Comparison of ENCODE assay signal across 8 cellular contexts in genomic region chr6:130282234-130282995, GRCh38. TPM values are rescaled to one million over a fixed set of nuclear protein-coding genes. Genes with fewer than 3 reads are reported as not detected.
A peak's percentile ranks its signal among the peaks of the same experiment; 100 is the strongest.
DNase-seq lines count a peak whose midpoint lies in the region; ATAC-seq and TF ChIP-seq lines count a peak whose summit lies in the region.

No MANE protein-coding gene starts in this region.

- H3K4me1 Mint-ChIP-seq in MCF 10A (ENCODE audit: insufficient read depth, unreplicated experiment) (no peaks in the 10 kb centered on the region), WTC11 (peaks cover 16% of the 10 kb centered on the region)

- ATAC-seq in HG03064 (IDR thresholded peaks at IDR 0.05; ENCODE audit: low read depth, unreplicated experiment) (peak; percentile 87), WTC11 (peak; percentile 78), mucosa of descending colon (peak; percentile 50), GM18907 (IDR thresholded peaks at IDR 0.05; ENCODE audit: unreplicated experiment) (no peak), gastroesophageal sphincter (no peak)

- H3K36me3 Mint-ChIP-seq in MCF 10A (ENCODE audit: insufficient read depth, unreplicated experiment) (no peaks in the 10 kb centered on the region), WTC11 (peaks cover 14% of the 10 kb centered on the region)

- 59% methylated on average over 2 of the region's 2 CpGs for WGBS in suprapubic skin
- WGBS in gastroesophageal sphincter (ENCODE audit: low coverage in 1 of 2), 2 donors, result 50 to 100% methylated on average over 1 to 2 of the region's 2 CpGs

- H3K27me3 Mint-ChIP-seq in MCF 10A (ENCODE audit: insufficient read depth, unreplicated experiment) (no peaks in the 10 kb centered on the region), WTC11 (ENCODE audit: low read depth) (no peaks in the 10 kb centered on the region)

- H3K4me1 ChIP-seq in breast epithelium (no peaks in the 10 kb centered on the region), mucosa of descending colon (ENCODE audit: low read depth) (no peaks in the 10 kb centered on the region), suprapubic skin (no peaks in the 10 kb centered on the region), gastroesophageal sphincter (no peaks in the 10 kb centered on the region)

- POLR2A ChIA-PET in MCF 10A (lab: Yijun Ruan, JAX), result interaction anchor here (0.6 kb wide), 1 partner anchor 234 kb away, joined by 3 read pairs; no protein-coding TSS in a partner anchor
- POLR2A ChIA-PET in WTC11 (lab: Charles Lee), result no interaction called here

- H3K27me3 ChIP-seq in breast epithelium (no peaks in the 10 kb centered on the region), suprapubic skin (no peaks in the 10 kb centered on the region), gastroesophageal sphincter (no peaks in the 10 kb centered on the region)

- intact Hi-C loops in MCF 10A (cut with micrococcal nuclease) (loop anchor here (1.0 to 2.0 kb wide), 2 partner anchors 206 to 246 kb away; no protein-coding TSS in a partner anchor), breast epithelium (cut with DNase I; ENCODE audit: low total_unique reads) (no loop called here), mucosa of descending colon (cut with DNase I, micrococcal nuclease) (loop anchor here in 1 of 2 donors (10.0 kb wide), 1 partner anchor 198 kb away; no protein-coding TSS in a partner anchor)

- TF ChIP-seq CTCF in MCF 10A (IDR thresholded peaks at IDR 0.05; ENCODE audit: unreplicated experiment) (peak; percentile 41), breast epithelium (IDR thresholded peaks at IDR 0.05) (no peak), WTC11 (IDR thresholded peaks at IDR 0.05) (0 out of 2 replicates have a peak, but pooled peaks have one; percentile 14), mucosa of descending colon (IDR thresholded peaks at IDR 0.05) (no peak), suprapubic skin (IDR thresholded peaks at IDR 0.05) (no peak), gastroesophageal sphincter (IDR thresholded peaks at IDR 0.05) (no peak)

- no TSS peak for BruUV-seq in MCF 10A (replicated peaks; lab: Mats Ljungman, UMichigan)

- no peak overlapping the region for H3K27ac Mint-ChIP-seq in MCF 10A (ENCODE audit: low read depth, unreplicated experiment)
- 0 out of 2 replicates have a peak overlapping the region, but pooled peaks have one; percentile 51 for H3K27ac Mint-ChIP-seq in WTC11

- H3K36me3 ChIP-seq in breast epithelium, result no peaks in the 10 kb centered on the region
- no peaks in the 10 kb centered on the region for H3K36me3 ChIP-seq in mucosa of descending colon (ENCODE audit: low read depth)
- H3K36me3 ChIP-seq in suprapubic skin, result no peaks in the 10 kb centered on the region
- H3K36me3 ChIP-seq in gastroesophageal sphincter, result no peaks in the 10 kb centered on the region

- peaks cover 0 to under 1% of the 10 kb centered on the region in 2 donors for H3K9me3 ChIP-seq in breast epithelium
- peaks cover under 1% of the 10 kb centered on the region for H3K9me3 ChIP-seq in mucosa of descending colon
- H3K9me3 ChIP-seq in suprapubic skin, result no peaks in the 10 kb centered on the region
- no peaks in the 10 kb centered on the region for H3K9me3 ChIP-seq in gastroesophageal sphincter

- DNase-seq in MCF 10A (ENCODE audit: unreplicated experiment), result peak; percentile 61
- no peak for DNase-seq in breast epithelium (ENCODE audit: low spot score in 2 of 2)
- no peak for DNase-seq in WTC11 (ENCODE audit: low spot score)
- DNase-seq in mucosa of descending colon, result peak in 1 of 3 donors; percentile 55
- no peak for DNase-seq in suprapubic skin (ENCODE audit: low spot score in 2 of 2)

- H3K4me3 Mint-ChIP-seq in MCF 10A (ENCODE audit: unreplicated experiment) (no peak overlapping the region), WTC11 (no peak overlapping the region)

- H3K9me3 Mint-ChIP-seq in MCF 10A (ENCODE audit: unreplicated experiment) (no peaks in the 10 kb centered on the region), WTC11 (peaks cover 10% of the 10 kb centered on the region)

- TF ChIP-seq POLR2A in breast epithelium (IDR thresholded peaks at IDR 0.05) (no peak), suprapubic skin (IDR thresholded peaks at IDR 0.05) (no peak), gastroesophageal sphincter (IDR thresholded peaks at IDR 0.05) (no peak)

- H3K27ac ChIP-seq in breast epithelium (no peak overlapping the region), suprapubic skin (no peak overlapping the region), gastroesophageal sphincter (no peak overlapping the region)

- CTCF ChIA-PET in MCF 10A (lab: Yijun Ruan, JAX) (interaction anchor here (0.6 to 2.2 kb wide), 29 partner anchors 9 to 1062 kb away, joined by 3 to 17 read pairs (median 3); no protein-coding TSS in a partner anchor), WTC11 (lab: Charles Lee) (interaction anchor here (0.6 to 1.2 kb wide), 19 partner anchors 9 to 507 kb away, joined by 3 to 9 read pairs (median 4); no protein-coding TSS in a partner anchor)

- TF ChIP-seq EP300 in suprapubic skin (IDR thresholded peaks at IDR 0.05) (no peak), gastroesophageal sphincter (IDR thresholded peaks at IDR 0.05) (no peak)

- H3K4me3 ChIP-seq in breast epithelium (no peak overlapping the region), mucosa of descending colon (no peak overlapping the region), suprapubic skin (no peak overlapping the region), gastroesophageal sphincter (no peak overlapping the region)

TF ChIP-seq in WTC11, 78 proteins besides CTCF, POLR2A, EP300 and RAD21 (continues in another document):
- TF ChIP-seq CDX4 (CRISPR knock-in tag; IDR thresholded peaks at IDR 0.05; ENCODE audit: borderline replicate concordance), result no peak
- no peak for TF ChIP-seq USF1 (CRISPR knock-in tag; IDR thresholded peaks at IDR 0.05)
- TF ChIP-seq ZBTB21 (CRISPR knock-in tag; IDR thresholded peaks at IDR 0.05; ENCODE audit: borderline replicate concordance), result no peak
- TF ChIP-seq IRF2 (CRISPR knock-in tag; IDR thresholded peaks at IDR 0.05; ENCODE audit: borderline replicate concordance, low read depth), result no peak
- no peak for TF ChIP-seq ETV6 (CRISPR knock-in tag; IDR thresholded peaks at IDR 0.05)
- TF ChIP-seq AFF4 (CRISPR knock-in tag; IDR thresholded peaks at IDR 0.05; ENCODE audit: borderline replicate concordance), result no peak
- TF ChIP-seq KAT7 (CRISPR knock-in tag; IDR thresholded peaks at IDR 0.05; ENCODE audit: borderline replicate concordance), result no peak
- TF ChIP-seq NFE2L1 (CRISPR knock-in tag; IDR thresholded peaks at IDR 0.05), result no peak

RNA-seq across cellular contexts. Expression of gene SAMD3, which starts 59.7 kb away (rescaled TPM):
- total RNA-seq in MCF 10A (2022) (not detected in 2 replicates), breast epithelium (1 to 10 TPM in 2 of 3 donors, under 1 TPM in 1; 0.33 to 2.1 (median 1.2) TPM), WTC11 (2021) (1.2 to 1.7 TPM (median 1.4 TPM) in 3 replicates), mucosa of descending colon (1 to 10 TPM in 2 of 3 donors, under 1 TPM in 1; 0.90 to 5.4 (median 1.7) TPM), suprapubic skin (1 to 10 TPM in 1 of 4 donors, not detected in 3; 3.5 TPM), gastroesophageal sphincter (under 1 TPM in 1 of 4 donors, not detected in 3; 0.54 TPM)

Comparison
In these comparisons a context has a peak if more than half of its experiments do, and no peak if none do; other contexts are left out.
1. CTCF ChIP-seq: peak in MCF 10A (single experiment) and WTC11 (single experiment); none in breast epithelium (0 of 3), mucosa of descending colon (single experiment), suprapubic skin (0 of 2) and gastroesophageal sphincter (0 of 4).
2. ATAC-seq: peak in HG03064 (single experiment), WTC11 (single experiment) and mucosa of descending colon (single experiment); none in GM18907 (single experiment) and gastroesophageal sphincter (single experiment).